21 cellular contexts compared by ENCODE assay signal in genomic region chr11:61691378-61692156, GRCh38. TPM values are rescaled to one million over a fixed set of nuclear protein-coding genes. Genes with fewer than 3 reads are reported as not detected.
DNase-seq lines count a peak whose midpoint lies in the region; ATAC-seq and TF ChIP-seq lines count a peak whose summit lies in the region.
"Had no signal": no experiment of that assay in that cellular context is flagged by ENCODE, and none has a peak within 500 bp of the region (broad histone marks: within the 10 kb centered on the region; RNA-seq: fewer than 3 reads in every experiment).

No MANE protein-coding gene starts in this region.

- peaks cover 40% of the 10 kb centered on the region for H3K4me1 Mint-ChIP-seq in osteocyte (ENCODE audit: unreplicated experiment)

- H3K27ac Mint-ChIP-seq in osteocyte (ENCODE audit: unreplicated experiment), result no peak overlapping the region
- H3K27ac Mint-ChIP-seq: activated CD4-positive, alpha-beta T cell treated with anti-CD3 and anti-CD28 coated beads for 36 hours; activated naive CD8-positive, alpha-beta T cell treated with anti-CD3 and anti-CD28 coated beads, Interleukin-2, amount 50 U/mL, for 24 hours; activated T-helper 2 cell treated with anti-CD3 and anti-CD28 coated beads, Interferon-gamma antibody, Interleukin-2, Interleukin-4, amounts not matched to agents 10 μg/mL and 5 μg/mL and 100 μg/mL, durations not matched to agents 14 hours and 24 hours and 36 hours; CD4-positive, CD25-positive, alpha-beta regulatory T cell had no signal

- TF ChIP-seq EP300 in sigmoid colon (IDR thresholded peaks at IDR 0.05), result no peak

- no peaks in the 10 kb centered on the region for H3K36me3 Mint-ChIP-seq in osteocyte (ENCODE audit: unreplicated experiment)
- H3K36me3 Mint-ChIP-seq: CD4-positive, CD25-positive, alpha-beta regulatory T cell had no signal

- H3K9me3 ChIP-seq in SK-N-MC (ENCODE audit: low read depth, low read length) (no peaks in the 10 kb centered on the region), sigmoid colon (no peaks in the 10 kb centered on the region)
- H3K9me3 ChIP-seq: A549, neutrophil had no signal

- peak overlapping the region; percentile 31; the same call in 1 of the 2 replicates for H3K4me3 ChIP-seq in SK-N-MC
- no peak overlapping the region for H3K4me3 ChIP-seq in sigmoid colon
- H3K4me3 ChIP-seq: A549, K562 had no signal

- H3K9ac ChIP-seq in SK-N-MC (ENCODE audit: insufficient read length), result no peak overlapping the region

- H3K27ac ChIP-seq in SK-N-MC, result peak overlapping the region; percentile 81
- peak overlapping the region in 3 of 4 donors; percentile 10 to 31 (median 17) for H3K27ac ChIP-seq in sigmoid colon
- H3K27ac ChIP-seq: A549, epithelial cell of prostate, neutrophil had no signal

- H3K4me3 Mint-ChIP-seq in osteocyte (ENCODE audit: unreplicated experiment), result no peak overlapping the region
- H3K4me3 Mint-ChIP-seq: activated CD4-positive, alpha-beta T cell treated with anti-CD3 and anti-CD28 coated beads for 36 hours; activated naive CD8-positive, alpha-beta T cell treated with anti-CD3 and anti-CD28 coated beads, Interleukin-2, amount 50 U/mL, for 24 hours; CD4-positive, CD25-positive, alpha-beta regulatory T cell had no signal

- WGBS in sigmoid colon, 2 donors, result 46 to 71% methylated on average over 12 of the region's 12 CpGs

- peaks cover 0 to 71% (median 45%) of the 10 kb centered on the region in 4 donors for H3K4me1 ChIP-seq in sigmoid colon

- TF ChIP-seq CTCF in sigmoid colon (IDR thresholded peaks at IDR 0.05) (no peak), osteocyte (IDR thresholded peaks at IDR 0.05) (no peak)

- no peak for ATAC-seq in HG02610 (IDR thresholded peaks at IDR 0.05; ENCODE audit: unreplicated experiment)
- ATAC-seq: A549; activated CD4-positive, alpha-beta T cell treated with anti-CD3 and anti-CD28 coated beads for 36 hours; activated naive CD8-positive, alpha-beta T cell treated with anti-CD3 and anti-CD28 coated beads, Interleukin-2, amount 50 U/mL, for 24 hours; K562; left cardiac atrium; PC-3 had no signal

- TF ChIP-seq POLR2A in sigmoid colon (IDR thresholded peaks at IDR 0.05), result no peak

- DNase-seq in NCI-H187 (lab: John Stamatoyannopoulos, UW) (peak; percentile 36 to 69), NCI-H187 treated with DMSO at 0.1 percent for 48 hours (lab: John Stamatoyannopoulos, UW) (no peak), NCI-H2029 (lab: John Stamatoyannopoulos, UW) (peak; percentile 45), SK-N-MC (ENCODE audit: low read depth, low spot score) (no peak), sigmoid colon (no peak), G401 (ENCODE audit: low spot score) (no peak), osteocyte (ENCODE audit: extremely low spot score, unreplicated experiment) (no peak)
- DNase-seq: activated CD4-positive, alpha-beta T cell treated with anti-CD3 and anti-CD28 coated beads for 36 hours; activated naive CD8-positive, alpha-beta T cell treated with anti-CD3 and anti-CD28 coated beads, Interleukin-2, amount 50 U/mL, for 24 hours; CD4-positive, CD25-positive, alpha-beta regulatory T cell; foreskin melanocyte; left cardiac atrium; MV-4-11; NCI-H524 treated with DMSO at 0.1 percent for 48 hours; PC-3 had no signal

- H3K27me3 Mint-ChIP-seq in osteocyte (ENCODE audit: unreplicated experiment), result no peaks in the 10 kb centered on the region
- H3K27me3 Mint-ChIP-seq: activated CD4-positive, alpha-beta T cell treated with anti-CD3 and anti-CD28 coated beads for 36 hours had no signal

- intact Hi-C loops in sigmoid colon (cut with DNase I), result no loop called here

- H3K36me3 ChIP-seq in SK-N-MC (ENCODE audit: insufficient read depth, low read length) (no peaks in the 10 kb centered on the region), sigmoid colon (no peaks in the 10 kb centered on the region)
- H3K36me3 ChIP-seq: neutrophil had no signal

- no peaks in the 10 kb centered on the region for H3K9me3 Mint-ChIP-seq in osteocyte (ENCODE audit: unreplicated experiment)
- H3K9me3 Mint-ChIP-seq: activated naive CD8-positive, alpha-beta T cell treated with anti-CD3 and anti-CD28 coated beads, Interleukin-2, amount 50 U/mL, for 24 hours; activated T-helper 2 cell treated with anti-CD3 and anti-CD28 coated beads, Interferon-gamma antibody, Interleukin-2, Interleukin-4, amounts not matched to agents 10 μg/mL and 5 μg/mL and 100 μg/mL, durations not matched to agents 14 hours and 24 hours and 36 hours had no signal

- in situ Hi-C loops in G401 (cut with HindIII; ENCODE audit: low sequenced_read_pairs), result no loop called here

- no peaks in the 10 kb centered on the region for H3K27me3 ChIP-seq in sigmoid colon

RNA-seq across cellular contexts. Expression of gene DAGLA, which starts 11.4 kb away (rescaled TPM):
- total RNA-seq in sigmoid colon, result 1 to 10 TPM; 1.8 to 4.2 (median 2.0) TPM
- 1 to 10 TPM; 1.8 to 6.2 (median 2.4) TPM for polyA plus RNA-seq in sigmoid colon
- total RNA-seq in G401 (2014; rRNA removed; shearing (Covaris generic)), result 0.74 and 1.4 TPM in 2 replicates
- total RNA-seq in osteocyte, result 5.1 TPM in 2 replicates

Comparison
In these comparisons a context has a peak if more than half of its experiments do, and no peak if none do; other contexts are left out.
1. DNase-seq: peak in NCI-H187 (2 of 2) and NCI-H2029 (single experiment); none in NCI-H187 treated with DMSO at 0.1 percent for 48 hours (single experiment), SK-N-MC (single experiment), sigmoid colon (single experiment), G401 (single experiment) and osteocyte (single experiment).